Comparison of ENCODE assay signal across 8 cellular contexts in genomic region chr11:124839051-124839971, GRCh38. TPM values are rescaled to one million over a fixed set of nuclear protein-coding genes. Genes with fewer than 3 reads are reported as not detected.
DNase-seq lines count a peak whose midpoint lies in the region; ATAC-seq and TF ChIP-seq lines count a peak whose summit lies in the region.

No MANE protein-coding gene starts in this region.

- H3K27ac Mint-ChIP-seq in CD4-positive, alpha-beta T cell: no peak overlapping the region
- no peak overlapping the region for H3K27ac Mint-ChIP-seq in effector memory CD8-positive, alpha-beta T cell
- H3K27ac Mint-ChIP-seq in osteocyte (ENCODE audit: unreplicated experiment): no peak overlapping the region

- peak overlapping the region; percentile 35 for H3K4me3 Mint-ChIP-seq in CD4-positive, alpha-beta T cell
- H3K4me3 Mint-ChIP-seq in effector memory CD8-positive, alpha-beta T cell: peak overlapping the region; percentile 54 to 65
- peak overlapping the region; percentile 61 for H3K4me3 Mint-ChIP-seq in osteocyte (ENCODE audit: unreplicated experiment)

- TF ChIP-seq CTCF in CD4-positive, alpha-beta T cell (IDR thresholded peaks at IDR 0.05): no peak
- TF ChIP-seq CTCF in osteocyte (IDR thresholded peaks at IDR 0.05): no peak

- H3K4me1 Mint-ChIP-seq in CD4-positive, alpha-beta T cell (ENCODE audit: low read depth): peaks cover 21% of the 10 kb centered on the region
- peaks cover 14 to 15% of the 10 kb centered on the region in 2 donors for H3K4me1 Mint-ChIP-seq in effector memory CD8-positive, alpha-beta T cell (ENCODE audit: low read depth in 2 of 2)
- peaks cover 21% of the 10 kb centered on the region for H3K4me1 Mint-ChIP-seq in osteocyte (ENCODE audit: unreplicated experiment)

- intact Hi-C loops in CD4-positive, alpha-beta T cell (cut with DNase I, micrococcal nuclease): loop anchor here (2.0 to 10.0 kb wide), 6 partner anchors 35 to 425 kb away; partner anchors contain the start of gene ESAM (in 2 of the 2)

- peaks cover 86% of the 10 kb centered on the region for H3K27me3 Mint-ChIP-seq in CD4-positive, alpha-beta T cell
- H3K27me3 Mint-ChIP-seq in effector memory CD8-positive, alpha-beta T cell: peaks cover 62 to 93% of the 10 kb centered on the region in 2 donors
- peaks cover 59% of the 10 kb centered on the region for H3K27me3 Mint-ChIP-seq in osteocyte (ENCODE audit: unreplicated experiment)

- no peaks in the 10 kb centered on the region for H3K9me3 ChIP-seq in CD4-positive, alpha-beta T cell (ENCODE audit: control insufficient read depth, low read length)

- no peak for ATAC-seq in CD4-positive, alpha-beta T cell (ENCODE audit: poor library complexity)
- ATAC-seq in effector memory CD8-positive, alpha-beta T cell (replicated peaks): peak; percentile 14
- ATAC-seq in GM21576 (IDR thresholded peaks at IDR 0.05; ENCODE audit: unreplicated experiment): no peak
- no peak for ATAC-seq in HG03135 (IDR thresholded peaks at IDR 0.05; ENCODE audit: unreplicated experiment)

- DNase-seq in CD4-positive, alpha-beta T cell: no peak
- DNase-seq in NCI-H146 (lab: John Stamatoyannopoulos, UW) (peak; percentile 60), osteocyte (ENCODE audit: extremely low spot score, unreplicated experiment) (peak; percentile 77), occipital lobe (lab: John Stamatoyannopoulos, UW) (no peak), EL (no peak)
- DNase-seq in effector memory CD8-positive, alpha-beta T cell: no peak

- peaks cover 71% of the 10 kb centered on the region for H3K27me3 ChIP-seq in CD4-positive, alpha-beta T cell (ENCODE audit: control insufficient read depth, insufficient read depth, low read length)

- POLR2A ChIA-PET in CD4-positive, alpha-beta T cell (lab: Charles Lee): interaction anchor here (1.4 kb wide), 1 partner anchor 166 kb away, joined by 3 read pairs; the partner anchor contains the start of genes SIAE and SPA17

- no peaks in the 10 kb centered on the region for H3K36me3 Mint-ChIP-seq in CD4-positive, alpha-beta T cell (ENCODE audit: low read depth)
- H3K36me3 Mint-ChIP-seq in effector memory CD8-positive, alpha-beta T cell (ENCODE audit: insufficient read depth): peaks cover 3% of the 10 kb centered on the region
- H3K36me3 Mint-ChIP-seq in osteocyte (ENCODE audit: unreplicated experiment): no peaks in the 10 kb centered on the region

- no peak overlapping the region for H3K27ac ChIP-seq in CD4-positive, alpha-beta T cell (ENCODE audit: low read depth, low read length)

- CTCF ChIA-PET in CD4-positive, alpha-beta T cell (lab: Charles Lee): interaction anchor here (1.2 kb wide), 1 partner anchor 27 kb away, joined by 4 read pairs; the partner anchor contains the start of gene ROBO3

- no peaks in the 10 kb centered on the region for H3K9me3 Mint-ChIP-seq in CD4-positive, alpha-beta T cell
- H3K9me3 Mint-ChIP-seq in effector memory CD8-positive, alpha-beta T cell: no peaks in the 10 kb centered on the region
- H3K9me3 Mint-ChIP-seq in osteocyte (ENCODE audit: unreplicated experiment): no peaks in the 10 kb centered on the region

RNA-seq across cellular contexts. Expression of gene ROBO3, which starts 25.9 kb away (rescaled TPM):
- 10 to 100 TPM; 26.2 to 27.2 TPM for total RNA-seq in CD4-positive, alpha-beta T cell
- total RNA-seq in osteocyte (14.5 and 15.3 TPM in 2 replicates), occipital lobe (4.2 TPM)

RNA-seq across cellular contexts. Expression of gene MSANTD2, which starts 39.1 kb away (rescaled TPM):
- total RNA-seq in CD4-positive, alpha-beta T cell: 1 to 10 TPM; 4.2 to 5.1 TPM
- total RNA-seq in osteocyte (14.3 and 15.2 TPM in 2 replicates), occipital lobe (18.9 TPM)

RNA-seq across cellular contexts. Expression of gene ROBO4, which starts 58.4 kb away (rescaled TPM):
- total RNA-seq in CD4-positive, alpha-beta T cell: not detected
- total RNA-seq in osteocyte: 0.56 TPM in 1 of 2 replicates, not detected in the other
- 3.6 TPM for total RNA-seq in occipital lobe

Comparison
In these comparisons a context has a peak if more than half of its experiments do, and no peak if none do; other contexts are left out.
1. DNase-seq: peak in NCI-H146 (single experiment) and osteocyte (single experiment); none in CD4-positive, alpha-beta T cell (0 of 10), effector memory CD8-positive, alpha-beta T cell (0 of 3), occipital lobe (single experiment) and EL (single experiment).
2. Peak in every context shown above with its lines, with median percentiles within 50 percentile points of each other: H3K4me3 Mint-ChIP-seq.